ENCODE assay signal across 1 cellular context in genomic region chr20:50670126-50670862, GRCh38.
TF ChIP-seq lines count a peak whose summit lies in the region.

No MANE protein-coding gene starts in this region.

TF ChIP-seq in K562, 482 proteins besides CTCF, POLR2A, EP300 and RAD21 (continued from another document):
- no peak for TF ChIP-seq ZNF280B (CRISPR knock-in tag; IDR thresholded peaks at IDR 0.05)
- no peak for TF ChIP-seq COPS2 (conservative IDR thresholded peaks at IDR 0.05)
- TF ChIP-seq ESRRB (CRISPR knock-in tag; IDR thresholded peaks at IDR 0.05; ENCODE audit: borderline replicate concordance), result no peak
- no peak for TF ChIP-seq MITF (IDR thresholded peaks at IDR 0.05)
- no peak for TF ChIP-seq MLX (CRISPR knock-in tag; conservative IDR thresholded peaks at IDR 0.05)
- TF ChIP-seq ZBTB33 (CRISPR knock-in tag; IDR thresholded peaks at IDR 0.05), result peak; percentile 54; the same call in 1 of the 2 replicates
